24 cellular contexts compared by ENCODE assay signal in genomic region chr9:94767331-94768099, GRCh38.
DNase-seq lines count a peak whose midpoint lies in the region; ATAC-seq lines count a peak whose summit lies in the region.
"Had no signal": no experiment of that assay in that cellular context is flagged by ENCODE, and none has a peak within 500 bp of the region (broad histone marks: within the 10 kb centered on the region; RNA-seq: fewer than 3 reads in every experiment).

No MANE protein-coding gene starts in this region.

- H3K27me3 Mint-ChIP-seq in activated T-cell treated with anti-CD3 and anti-CD28 coated beads, Interleukin-2, amount 50 U/mL, for 24 hours = no peaks in the 10 kb centered on the region
- no peaks in the 10 kb centered on the region for H3K27me3 Mint-ChIP-seq in central memory CD8-positive, alpha-beta T cell
- H3K27me3 Mint-ChIP-seq: activated naive CD4-positive, alpha-beta T cell treated with anti-CD3 and anti-CD28 coated beads, Interleukin-2, amount 10 ng/mL, durations not matched to agents 7 days and 5 days; CD4-positive, alpha-beta T cell; stimulated activated naive CD8-positive, alpha-beta T cell treated with anti-CD3 and anti-CD28 coated beads, Interleukin-15, amount 100 ng/mL, for 72 hours had no signal

- H3K27ac Mint-ChIP-seq in activated T-cell treated with anti-CD3 and anti-CD28 coated beads, Interleukin-2, amount 50 U/mL, for 24 hours = peak overlapping the region; percentile 6
- H3K27ac Mint-ChIP-seq in central memory CD8-positive, alpha-beta T cell (ENCODE audit: low read depth) = peak overlapping the region; percentile 30
- H3K27ac Mint-ChIP-seq in stimulated activated effector memory CD8-positive, alpha-beta T cell treated with anti-CD3 and anti-CD28 coated beads, Interleukin-12 subunit alpha, Interleukin-12 subunit beta, amount 100 ng/mL, for 72 hours = peak overlapping the region; percentile 60
- H3K27ac Mint-ChIP-seq: activated naive CD4-positive, alpha-beta T cell treated with anti-CD3 and anti-CD28 coated beads, Interleukin-2, amount 10 ng/mL, durations not matched to agents 7 days and 5 days; CD4-positive, alpha-beta T cell; stimulated activated naive CD8-positive, alpha-beta T cell treated with anti-CD3 and anti-CD28 coated beads, Interleukin-15, amount 100 ng/mL, for 72 hours had no signal

- ATAC-seq in central memory CD8-positive, alpha-beta T cell (replicated peaks; ENCODE audit: extremely low read depth, poor library complexity, severe bottlenecking) = no peak
- peak; percentile 93 for ATAC-seq in stimulated activated effector memory CD8-positive, alpha-beta T cell treated with anti-CD3 and anti-CD28 coated beads, Interleukin-12 subunit alpha, Interleukin-12 subunit beta, amount 100 ng/mL, for 72 hours
- ATAC-seq in GM21619 (IDR thresholded peaks at IDR 0.05; ENCODE audit: unreplicated experiment) (no peak), HG03521 (IDR thresholded peaks at IDR 0.05; ENCODE audit: unreplicated experiment) (no peak)
- ATAC-seq: body of pancreas; gastroesophageal sphincter; sciatic nerve; stimulated activated naive CD8-positive, alpha-beta T cell treated with anti-CD3 and anti-CD28 coated beads, Interleukin-15, amount 100 ng/mL, for 72 hours had no signal

- H3K9me3 Mint-ChIP-seq in activated T-cell treated with anti-CD3 and anti-CD28 coated beads, Interleukin-2, amount 50 U/mL, for 24 hours = no peaks in the 10 kb centered on the region
- H3K9me3 Mint-ChIP-seq in central memory CD8-positive, alpha-beta T cell = no peaks in the 10 kb centered on the region
- H3K9me3 Mint-ChIP-seq in stimulated activated effector memory CD8-positive, alpha-beta T cell treated with anti-CD3 and anti-CD28 coated beads, Interleukin-12 subunit alpha, Interleukin-12 subunit beta, amount 100 ng/mL, for 72 hours = no peaks in the 10 kb centered on the region
- H3K9me3 Mint-ChIP-seq: activated naive CD4-positive, alpha-beta T cell treated with anti-CD3 and anti-CD28 coated beads, Interleukin-2, amount 10 ng/mL, durations not matched to agents 7 days and 5 days; CD4-positive, alpha-beta T cell; stimulated activated naive CD8-positive, alpha-beta T cell treated with anti-CD3 and anti-CD28 coated beads, Interleukin-15, amount 100 ng/mL, for 72 hours had no signal

- H3K36me3 Mint-ChIP-seq in activated T-cell treated with anti-CD3 and anti-CD28 coated beads, Interleukin-2, amount 50 U/mL, for 24 hours (ENCODE audit: low read depth) = peaks cover 27% of the 10 kb centered on the region
- H3K36me3 Mint-ChIP-seq in central memory CD8-positive, alpha-beta T cell (ENCODE audit: insufficient read depth) = no peaks in the 10 kb centered on the region
- H3K36me3 Mint-ChIP-seq in stimulated activated effector memory CD8-positive, alpha-beta T cell treated with anti-CD3 and anti-CD28 coated beads, Interleukin-12 subunit alpha, Interleukin-12 subunit beta, amount 100 ng/mL, for 72 hours = no peaks in the 10 kb centered on the region
- H3K36me3 Mint-ChIP-seq: activated naive CD4-positive, alpha-beta T cell treated with anti-CD3 and anti-CD28 coated beads, Interleukin-2, amount 10 ng/mL, durations not matched to agents 7 days and 5 days had no signal

- H3K4me3 Mint-ChIP-seq in activated T-cell treated with anti-CD3 and anti-CD28 coated beads, Interleukin-2, amount 50 U/mL, for 24 hours = no peak overlapping the region
- no peak overlapping the region for H3K4me3 Mint-ChIP-seq in central memory CD8-positive, alpha-beta T cell
- no peak overlapping the region for H3K4me3 Mint-ChIP-seq in stimulated activated effector memory CD8-positive, alpha-beta T cell treated with anti-CD3 and anti-CD28 coated beads, Interleukin-12 subunit alpha, Interleukin-12 subunit beta, amount 100 ng/mL, for 72 hours
- H3K4me3 Mint-ChIP-seq: activated naive CD4-positive, alpha-beta T cell treated with anti-CD3 and anti-CD28 coated beads, Interleukin-2, amount 10 ng/mL, durations not matched to agents 7 days and 5 days; CD4-positive, alpha-beta T cell; stimulated activated naive CD8-positive, alpha-beta T cell treated with anti-CD3 and anti-CD28 coated beads, Interleukin-15, amount 100 ng/mL, for 72 hours had no signal

- no peak for DNase-seq in activated T-cell treated with anti-CD3 and anti-CD28 coated beads, Interleukin-2, amount 50 U/mL, for 24 hours
- no peak for DNase-seq in activated T-cell treated with anti-CD3 and anti-CD28 coated beads, Interleukin-2, amount 50 U/mL, for 48 hours
- DNase-seq in NOMO-1 treated with dmso at 0.1 percent for 144 hours (lab: John Stamatoyannopoulos, UW; ENCODE audit: unreplicated experiment) = peak; percentile 29
- no peak for DNase-seq in central memory CD8-positive, alpha-beta T cell (ENCODE audit: low spot score in 2 of 2)
- no peak for DNase-seq in stimulated activated effector memory CD8-positive, alpha-beta T cell treated with anti-CD3 and anti-CD28 coated beads, Interleukin-12 subunit alpha, Interleukin-12 subunit beta, amount 100 ng/mL, for 72 hours (ENCODE audit: low spot score in 2 of 2)
- DNase-seq in activated CD4-positive, alpha-beta T cell treated with anti-CD3 and anti-CD28 coated beads, Interleukin-2, amount 50 U/mL, for 4 hours = no peak
- DNase-seq: ACHN; activated CD4-positive, CD25-positive, alpha-beta regulatory T cell treated with anti-CD3 and anti-CD28 coated beads, Interleukin-2, amount 50 U/mL, for 72 hours; activated naive CD4-positive, alpha-beta T cell treated with anti-CD3 and anti-CD28 coated beads, Interleukin-2, amount 10 ng/mL, durations not matched to agents 7 days and 5 days; body of pancreas; CD4-positive, alpha-beta T cell; DMS79; H7; KBM-7; NCI-H1048; NCI-H2081; NCI-H524 treated with DMSO at 0.1 percent for 48 hours; SIG-M5; stimulated activated naive CD8-positive, alpha-beta T cell treated with anti-CD3 and anti-CD28 coated beads, Interleukin-15, amount 100 ng/mL, for 72 hours; trophoblast cell had no signal

- H3K4me1 Mint-ChIP-seq in activated T-cell treated with anti-CD3 and anti-CD28 coated beads, Interleukin-2, amount 50 U/mL, for 24 hours (ENCODE audit: low read depth) = peaks cover 25% of the 10 kb centered on the region
- peaks cover 12% of the 10 kb centered on the region for H3K4me1 Mint-ChIP-seq in central memory CD8-positive, alpha-beta T cell
- H3K4me1 Mint-ChIP-seq in stimulated activated effector memory CD8-positive, alpha-beta T cell treated with anti-CD3 and anti-CD28 coated beads, Interleukin-12 subunit alpha, Interleukin-12 subunit beta, amount 100 ng/mL, for 72 hours = peaks cover 25% of the 10 kb centered on the region
- H3K4me1 Mint-ChIP-seq: activated naive CD4-positive, alpha-beta T cell treated with anti-CD3 and anti-CD28 coated beads, Interleukin-2, amount 10 ng/mL, durations not matched to agents 7 days and 5 days had no signal

Comparison
In these comparisons a context has a peak if more than half of its experiments do, and no peak if none do; other contexts are left out.
1. H3K27ac Mint-ChIP-seq: peak in every context shown above with its lines; median percentile 60 in stimulated activated effector memory CD8-positive, alpha-beta T cell treated with anti-CD3 and anti-CD28 coated beads, Interleukin-12 subunit alpha, Interleukin-12 subunit beta, amount 100 ng/mL, for 72 hours; 30 in central memory CD8-positive, alpha-beta T cell; 6 in activated T-cell treated with anti-CD3 and anti-CD28 coated beads, Interleukin-2, amount 50 U/mL, for 24 hours.